28 cellular contexts compared by ENCODE assay signal in genomic region chr1:94745742-94746141, GRCh38.
"Had no signal": no experiment of that assay in that cellular context is flagged by ENCODE, and none has a peak within 500 bp of the region (broad histone marks: within the 10 kb centered on the region; RNA-seq: fewer than 3 reads in every experiment).

No MANE protein-coding gene starts in this region.

- H3K36me3 ChIP-seq: breast epithelium, heart left ventricle, lower lobe of right lung, neural progenitor cell, spleen, thoracic aorta had no signal

- H3K27ac Mint-ChIP-seq: activated CD8-positive, alpha-beta T cell treated with anti-CD3 and anti-CD28 coated beads for 36 hours; activated naive CD4-positive, alpha-beta T cell treated with anti-CD3 and anti-CD28 coated beads, Interleukin-2, amount 50 U/mL, for 24 hours; activated naive CD8-positive, alpha-beta T cell treated with anti-CD3 and anti-CD28 coated beads, Interleukin-2, amount 50 U/mL, for 24 hours; activated T-helper 2 cell treated with anti-CD3 and anti-CD28 coated beads, Interferon-gamma antibody, Interleukin-2, Interleukin-4, amounts not matched to agents 10 μg/mL and 5 μg/mL and 100 μg/mL, durations not matched to agents 14 hours and 24 hours and 36 hours; effector memory CD8-positive, alpha-beta T cell; immature natural killer cell; natural killer cell; type B pancreatic cell; WTC11 had no signal

- H3K4me3 Mint-ChIP-seq: activated CD8-positive, alpha-beta T cell treated with anti-CD3 and anti-CD28 coated beads for 36 hours; activated naive CD4-positive, alpha-beta T cell treated with anti-CD3 and anti-CD28 coated beads, Interleukin-2, amount 50 U/mL, for 24 hours; activated naive CD8-positive, alpha-beta T cell treated with anti-CD3 and anti-CD28 coated beads, Interleukin-2, amount 50 U/mL, for 24 hours; effector memory CD8-positive, alpha-beta T cell; immature natural killer cell; natural killer cell; neural progenitor cell; type B pancreatic cell; WTC11 had no signal

- H3K27me3 Mint-ChIP-seq: type B pancreatic cell had no signal

- H3K36me3 Mint-ChIP-seq: activated naive CD4-positive, alpha-beta T cell treated with anti-CD3 and anti-CD28 coated beads, Interleukin-2, amount 50 U/mL, for 24 hours; neural progenitor cell had no signal

- ATAC-seq: activated CD8-positive, alpha-beta T cell treated with anti-CD3 and anti-CD28 coated beads for 36 hours; activated naive CD8-positive, alpha-beta T cell treated with anti-CD3 and anti-CD28 coated beads, Interleukin-2, amount 50 U/mL, for 24 hours; effector memory CD8-positive, alpha-beta T cell; natural killer cell; WTC11 had no signal

- H3K4me1 Mint-ChIP-seq: activated naive CD4-positive, alpha-beta T cell treated with anti-CD3 and anti-CD28 coated beads, Interleukin-2, amount 50 U/mL, for 24 hours had no signal

- H3K4me2 ChIP-seq: neural progenitor cell had no signal

- H3K4me3 ChIP-seq: breast epithelium, dorsolateral prefrontal cortex, heart left ventricle, lower lobe of right lung, neural progenitor cell, spleen, thoracic aorta had no signal

- H3K27ac ChIP-seq: lower lobe of right lung, neural progenitor cell, thoracic aorta had no signal

- DNase-seq: activated CD4-positive, alpha-beta T cell treated with anti-CD3 and anti-CD28 coated beads for 1 hour; activated CD4-positive, alpha-beta T cell treated with anti-CD3 and anti-CD28 coated beads, Interleukin-2, amount 50 U/mL, for 1 hour; activated CD8-positive, alpha-beta T cell treated with anti-CD3 and anti-CD28 coated beads for 36 hours; activated naive CD8-positive, alpha-beta T cell treated with anti-CD3 and anti-CD28 coated beads, Interleukin-2, amount 50 U/mL, for 24 hours; activated T-cell treated with anti-CD3 and anti-CD28 coated beads, Interleukin-2, amount 50 U/mL, for 48 hours; amygdala; central memory CD4-positive, alpha-beta T cell; dorsolateral prefrontal cortex; effector memory CD8-positive, alpha-beta T cell; foreskin fibroblast; heart left ventricle; hypothalamus; immature natural killer cell; lower lobe of right lung; mesendoderm; natural killer cell; posterior cingulate gyrus; right cardiac atrium; spleen; stimulated activated naive CD4-positive, alpha-beta T cell treated with Interleukin-2 at 50 U/mL for 16 hours; T-helper 2 cell had no signal

- H3K9me3 ChIP-seq: breast epithelium, thoracic aorta had no signal

- H3K27me3 ChIP-seq: breast epithelium, dorsolateral prefrontal cortex, heart left ventricle, neural progenitor cell, spleen had no signal

- H2AFZ ChIP-seq: neural progenitor cell had no signal

- H3K9ac ChIP-seq: neural progenitor cell had no signal
